In genomic region chrX:123835661-123836371, GRCh38 we compare ENCODE assay signal across 11 cellular contexts. TPM values are rescaled to one million over a fixed set of nuclear protein-coding genes. Genes with fewer than 3 reads are reported as not detected.
DNase-seq lines count a peak whose midpoint lies in the region; ATAC-seq and TF ChIP-seq lines count a peak whose summit lies in the region.
"Had no signal": no experiment of that assay in that cellular context is flagged by ENCODE, and none has a peak within 500 bp of the region (broad histone marks: within the 10 kb centered on the region; RNA-seq: fewer than 3 reads in every experiment).

No MANE protein-coding gene starts in this region.

- no peaks in the 10 kb centered on the region for H3K36me3 ChIP-seq in kidney epithelial cell (ENCODE audit: control insufficient read depth, insufficient read depth, low read length)
- H3K36me3 ChIP-seq in neural progenitor cell: no peaks in the 10 kb centered on the region
- H3K36me3 ChIP-seq: prostate gland had no signal

- CTCF ChIA-PET in activated CD4-positive, alpha-beta memory T cell treated with anti-CD3 and anti-CD28 coated beads for 36 hours (lab: Charles Lee): interaction anchor here (0.6 to 4.8 kb wide), 8 partner anchors 19 to 570 kb away, joined by 3 to 30 read pairs (median 4); partner anchors contain the start of gene XIAP

- no peak overlapping the region for H2AFZ ChIP-seq in neural progenitor cell (replicated peaks)

- no peak overlapping the region for H3K4me2 ChIP-seq in neural progenitor cell

- H3K4me3 ChIP-seq in kidney epithelial cell (ENCODE audit: low read depth, low read length) (no peak overlapping the region), neural progenitor cell (no peak overlapping the region)
- H3K4me3 ChIP-seq: prostate gland had no signal

- intact Hi-C loops in activated CD4-positive, alpha-beta memory T cell treated with anti-CD3 and anti-CD28 coated beads for 36 hours (cut with micrococcal nuclease): loop anchor here (1.0 to 10.0 kb wide), 5 partner anchors 18 to 249 kb away; partner anchors contain the start of gene XIAP

- H3K4me1 ChIP-seq in neural progenitor cell: peaks cover 8% of the 10 kb centered on the region
- H3K4me1 ChIP-seq: prostate gland had no signal

- no peaks in the 10 kb centered on the region for H4K20me1 ChIP-seq in neural progenitor cell (ENCODE audit: low read depth)

- H3K36me3 Mint-ChIP-seq in activated CD4-positive, alpha-beta memory T cell treated with anti-CD3 and anti-CD28 coated beads for 36 hours: no peaks in the 10 kb centered on the region
- H3K36me3 Mint-ChIP-seq in neural progenitor cell: no peaks in the 10 kb centered on the region

- TF ChIP-seq CTCF in kidney epithelial cell (IDR thresholded peaks at IDR 0.05; ENCODE audit: insufficient read depth, low read length, poor library complexity, severe bottlenecking) (peak; percentile 21), neural progenitor cell (IDR thresholded peaks at IDR 0.05) (no peak)

- ATAC-seq in HG02759 (IDR thresholded peaks at IDR 0.05; ENCODE audit: unreplicated experiment): peak; percentile 50
- ATAC-seq in HG02840 (IDR thresholded peaks at IDR 0.05; ENCODE audit: low FRiP score, unreplicated experiment): no peak
- no peak for ATAC-seq in GM21737 (IDR thresholded peaks at IDR 0.05; ENCODE audit: unreplicated experiment)

- no peaks in the 10 kb centered on the region for H3K79me2 ChIP-seq in neural progenitor cell (ENCODE audit: low read depth)

- H3K27me3 Mint-ChIP-seq in activated CD4-positive, alpha-beta memory T cell treated with anti-CD3 and anti-CD28 coated beads for 36 hours: peaks cover 3% of the 10 kb centered on the region
- peaks cover 2% of the 10 kb centered on the region for H3K27me3 Mint-ChIP-seq in neural progenitor cell (ENCODE audit: insufficient read depth, low read depth)

- no peaks in the 10 kb centered on the region for H3K9me3 ChIP-seq in neural progenitor cell (ENCODE audit: low read depth)
- H3K9me3 ChIP-seq: prostate gland had no signal

- peak; percentile 74 for DNase-seq in EH (ENCODE audit: low read depth)
- peak; percentile 63 for DNase-seq in activated CD4-positive, alpha-beta memory T cell treated with anti-CD3 and anti-CD28 coated beads for 36 hours
- DNase-seq in kidney epithelial cell (ENCODE audit: low read depth): peak; percentile 55
- no peak for DNase-seq in neural progenitor cell (ENCODE audit: low spot score)
- no peak for DNase-seq in midbrain (lab: John Stamatoyannopoulos, UW)
- DNase-seq: glutamatergic neuron, NCI-H2171 treated with DMSO at 0.1 percent for 48 hours had no signal

- no peak overlapping the region for H3K27ac ChIP-seq in neural progenitor cell
- H3K27ac ChIP-seq: prostate gland had no signal

- H3K27me3 ChIP-seq in kidney epithelial cell (ENCODE audit: control insufficient read depth, insufficient read depth, low read length) (no peaks in the 10 kb centered on the region), neural progenitor cell (no peaks in the 10 kb centered on the region)

- peaks cover 9% of the 10 kb centered on the region for H3F3A ChIP-seq in neural progenitor cell (ENCODE audit: low read depth)

- H3K9me3 Mint-ChIP-seq in activated CD4-positive, alpha-beta memory T cell treated with anti-CD3 and anti-CD28 coated beads for 36 hours: no peaks in the 10 kb centered on the region
- H3K9me3 Mint-ChIP-seq in neural progenitor cell: no peaks in the 10 kb centered on the region

- no peak overlapping the region for H3K4me3 Mint-ChIP-seq in activated CD4-positive, alpha-beta memory T cell treated with anti-CD3 and anti-CD28 coated beads for 36 hours
- H3K4me3 Mint-ChIP-seq in neural progenitor cell: no peak overlapping the region

- no peak overlapping the region for H3K27ac Mint-ChIP-seq in activated CD4-positive, alpha-beta memory T cell treated with anti-CD3 and anti-CD28 coated beads for 36 hours
- H3K27ac Mint-ChIP-seq in neural progenitor cell: no peak overlapping the region

- H3K9ac ChIP-seq in neural progenitor cell: no peak overlapping the region

- peaks cover 5% of the 10 kb centered on the region for H3K4me1 Mint-ChIP-seq in activated CD4-positive, alpha-beta memory T cell treated with anti-CD3 and anti-CD28 coated beads for 36 hours (ENCODE audit: low read depth)
- H3K4me1 Mint-ChIP-seq in neural progenitor cell: peaks cover 19% of the 10 kb centered on the region

- POLR2A ChIA-PET in activated CD4-positive, alpha-beta memory T cell treated with anti-CD3 and anti-CD28 coated beads for 36 hours (lab: Charles Lee): interaction anchor here (0.5 to 1.4 kb wide), 2 partner anchors 37 to 127 kb away, joined by 3 to 4 read pairs; no protein-coding TSS in a partner anchor

RNA-seq across cellular contexts. Expression of gene XIAP, which starts 24.0 kb away (rescaled TPM):
- total RNA-seq in activated CD4-positive, alpha-beta memory T cell treated with anti-CD3 and anti-CD28 coated beads for 36 hours: 10 to 100 TPM; 33.9 to 36.1 TPM
- total RNA-seq in kidney epithelial cell (31.3 and 40.8 TPM in 2 replicates), neural progenitor cell (ENCODE audit: low replicate concordance) (26.7 and 44.6 TPM in 2 replicates)

Comparison
In these comparisons a context has a peak if more than half of its experiments do, and no peak if none do; other contexts are left out.
1. DNase-seq: peak in EH (single experiment), activated CD4-positive, alpha-beta memory T cell treated with anti-CD3 and anti-CD28 coated beads for 36 hours (single experiment) and kidney epithelial cell (single experiment); none in neural progenitor cell (single experiment) and midbrain (single experiment).